In the genomic region with DNA sequence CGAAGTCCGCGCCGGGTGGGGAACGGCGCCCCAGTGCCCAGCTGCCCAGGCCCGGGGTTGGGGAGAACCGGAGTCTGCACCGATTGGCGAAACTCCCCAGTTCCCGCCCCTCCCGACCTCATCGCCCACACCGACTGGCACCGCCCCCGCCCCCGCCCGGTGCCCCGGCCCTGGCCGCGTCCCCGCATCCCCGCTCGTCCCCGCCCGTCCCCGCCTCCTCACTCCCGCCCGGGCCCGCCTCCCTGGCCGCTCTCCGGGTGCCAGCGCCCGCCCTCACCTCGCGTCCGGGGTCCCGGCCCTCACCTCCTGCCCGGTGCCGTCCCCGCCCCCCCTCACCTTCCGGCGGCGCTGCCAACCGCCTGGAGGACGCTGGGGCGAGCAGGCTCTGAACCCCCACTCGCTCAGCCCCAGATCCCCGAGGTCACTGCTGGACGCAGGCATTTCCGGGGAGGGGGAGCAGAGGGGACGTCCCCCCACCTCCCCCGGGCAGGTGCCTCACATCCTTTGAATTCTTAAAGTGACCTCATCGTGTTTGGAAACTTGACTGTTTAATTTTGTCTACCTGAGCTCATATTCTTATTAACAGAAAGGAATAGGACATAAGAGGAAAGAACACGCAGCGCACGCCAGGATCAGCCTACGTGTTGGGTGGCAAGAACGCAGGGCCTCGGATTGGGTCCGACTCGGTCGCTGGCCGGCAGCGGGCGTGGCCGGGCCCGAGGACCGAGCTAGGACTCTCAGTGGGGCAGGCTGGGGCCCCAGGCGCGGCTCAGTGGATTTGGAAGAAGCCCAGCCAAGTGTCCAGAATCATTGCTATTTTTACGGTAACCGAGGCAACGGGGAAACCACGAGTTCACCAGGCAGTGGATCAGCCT, we compare ENCODE assay signal across 8 cellular contexts. TPM values are rescaled to one million over a fixed set of nuclear protein-coding genes. Genes with fewer than 3 reads are reported as not detected.
DNase-seq lines count a peak whose midpoint lies in the region; ATAC-seq and TF ChIP-seq lines count a peak whose summit lies in the region.

A gene with protein sequence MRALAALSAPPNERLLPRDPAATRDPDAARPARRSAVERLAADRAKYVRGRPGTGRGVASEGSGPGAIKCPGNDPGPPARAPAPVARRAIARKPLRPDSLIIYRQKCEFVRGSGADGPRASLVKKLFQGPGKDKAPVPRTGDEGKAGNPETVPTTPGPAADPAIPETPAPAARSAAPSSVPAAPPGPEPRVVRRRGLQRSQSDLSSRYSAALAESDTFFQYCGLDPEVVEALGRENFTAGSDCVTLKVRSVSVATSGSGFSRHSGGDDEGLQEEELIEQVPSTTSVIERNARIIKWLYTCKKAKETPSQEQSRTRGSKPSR (minus strand): TSS at position 35 of the 875 bp plus-strand sequence. CDS start 120 bp downstream, outside the sequence.

- peaks cover 18% of the 10 kb centered on the region for H3K27me3 Mint-ChIP-seq in endothelial cell (ENCODE audit: unreplicated experiment)

- peak within 1 kb of the TSS; percentile 89 for H3K4me3 Mint-ChIP-seq in endothelial cell (ENCODE audit: unreplicated experiment)

- TF ChIP-seq EP300 in Ishikawa (IDR thresholded peaks at IDR 0.05; ENCODE audit: borderline replicate concordance): no peak

- ATAC-seq in GM21576 (IDR thresholded peaks at IDR 0.05; ENCODE audit: unreplicated experiment): no peak
- ATAC-seq in HG02981 (IDR thresholded peaks at IDR 0.05; ENCODE audit: unreplicated experiment): no peak

- no peaks in the 10 kb centered on the region for H3K4me1 Mint-ChIP-seq in endothelial cell (ENCODE audit: unreplicated experiment)

- H3K36me3 Mint-ChIP-seq in endothelial cell (ENCODE audit: low read depth, unreplicated experiment): peaks cover 4% of the 10 kb centered on the region

- no peak for TF ChIP-seq CTCF in endothelial cell (IDR thresholded peaks at IDR 0.05; ENCODE audit: unreplicated experiment)

- H3K27ac Mint-ChIP-seq in endothelial cell (ENCODE audit: unreplicated experiment): peak within 1 kb of the TSS; percentile 12

- H3K9me3 Mint-ChIP-seq in endothelial cell (ENCODE audit: unreplicated experiment): no peaks in the 10 kb centered on the region

- DNase-seq in activated CD8-positive, alpha-beta memory T cell treated with anti-CD3 and anti-CD28 coated beads for 24 hours: peak; percentile 70
- DNase-seq in endothelial cell (ENCODE audit: low spot score) (peak; percentile 33), middle frontal gyrus (ENCODE audit: extremely low spot score, low spot score) (peak; percentile 44), NCI-H446 treated with DMSO at 0.1 percent for 48 hours (lab: John Stamatoyannopoulos, UW) (no peak)
- peak; percentile 40 for DNase-seq in stimulated activated naive CD4-positive, alpha-beta T cell treated with Interleukin-2 at 50 U/mL for 16 hours (lab: John Stamatoyannopoulos, UW)

- no peak for TF ChIP-seq RAD21 in Ishikawa (IDR thresholded peaks at IDR 0.05; ENCODE audit: low read depth)

TF ChIP-seq in Ishikawa, 13 proteins besides CTCF, POLR2A, EP300 and RAD21:
- TF ChIP-seq TEAD4 (IDR thresholded peaks at IDR 0.05): peak; percentile 84
- no peak for TF ChIP-seq CEBPB (IDR thresholded peaks at IDR 0.05)
- TF ChIP-seq TAF1 (IDR thresholded peaks at IDR 0.05; ENCODE audit: low read depth): peak; percentile 59
- TF ChIP-seq FOXM1 (IDR thresholded peaks at IDR 0.05; ENCODE audit: borderline replicate concordance, low read depth): peak; percentile 42; the same call in 1 of the 2 replicates
- TF ChIP-seq TCF12 (IDR thresholded peaks at IDR 0.05; ENCODE audit: low read depth): peak; percentile 67; the same call in 1 of the 2 replicates
- TF ChIP-seq, protein P1, sequence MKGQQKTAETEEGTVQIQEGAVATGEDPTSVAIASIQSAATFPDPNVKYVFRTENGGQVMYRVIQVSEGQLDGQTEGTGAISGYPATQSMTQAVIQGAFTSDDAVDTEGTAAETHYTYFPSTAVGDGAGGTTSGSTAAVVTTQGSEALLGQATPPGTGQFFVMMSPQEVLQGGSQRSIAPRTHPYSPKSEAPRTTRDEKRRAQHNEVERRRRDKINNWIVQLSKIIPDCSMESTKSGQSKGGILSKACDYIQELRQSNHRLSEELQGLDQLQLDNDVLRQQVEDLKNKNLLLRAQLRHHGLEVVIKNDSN (IDR thresholded peaks at IDR 0.05): 0 out of 2 replicates have a peak, but pooled peaks have one; percentile 14
- no peak for TF ChIP-seq CREB1 (IDR thresholded peaks at IDR 0.05; ENCODE audit: low read depth)
- TF ChIP-seq, protein P2, sequence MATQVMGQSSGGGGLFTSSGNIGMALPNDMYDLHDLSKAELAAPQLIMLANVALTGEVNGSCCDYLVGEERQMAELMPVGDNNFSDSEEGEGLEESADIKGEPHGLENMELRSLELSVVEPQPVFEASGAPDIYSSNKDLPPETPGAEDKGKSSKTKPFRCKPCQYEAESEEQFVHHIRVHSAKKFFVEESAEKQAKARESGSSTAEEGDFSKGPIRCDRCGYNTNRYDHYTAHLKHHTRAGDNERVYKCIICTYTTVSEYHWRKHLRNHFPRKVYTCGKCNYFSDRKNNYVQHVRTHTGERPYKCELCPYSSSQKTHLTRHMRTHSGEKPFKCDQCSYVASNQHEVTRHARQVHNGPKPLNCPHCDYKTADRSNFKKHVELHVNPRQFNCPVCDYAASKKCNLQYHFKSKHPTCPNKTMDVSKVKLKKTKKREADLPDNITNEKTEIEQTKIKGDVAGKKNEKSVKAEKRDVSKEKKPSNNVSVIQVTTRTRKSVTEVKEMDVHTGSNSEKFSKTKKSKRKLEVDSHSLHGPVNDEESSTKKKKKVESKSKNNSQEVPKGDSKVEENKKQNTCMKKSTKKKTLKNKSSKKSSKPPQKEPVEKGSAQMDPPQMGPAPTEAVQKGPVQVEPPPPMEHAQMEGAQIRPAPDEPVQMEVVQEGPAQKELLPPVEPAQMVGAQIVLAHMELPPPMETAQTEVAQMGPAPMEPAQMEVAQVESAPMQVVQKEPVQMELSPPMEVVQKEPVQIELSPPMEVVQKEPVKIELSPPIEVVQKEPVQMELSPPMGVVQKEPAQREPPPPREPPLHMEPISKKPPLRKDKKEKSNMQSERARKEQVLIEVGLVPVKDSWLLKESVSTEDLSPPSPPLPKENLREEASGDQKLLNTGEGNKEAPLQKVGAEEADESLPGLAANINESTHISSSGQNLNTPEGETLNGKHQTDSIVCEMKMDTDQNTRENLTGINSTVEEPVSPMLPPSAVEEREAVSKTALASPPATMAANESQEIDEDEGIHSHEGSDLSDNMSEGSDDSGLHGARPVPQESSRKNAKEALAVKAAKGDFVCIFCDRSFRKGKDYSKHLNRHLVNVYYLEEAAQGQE (IDR thresholded peaks at IDR 0.05; ENCODE audit: low read depth): no peak
- TF ChIP-seq YY1 (IDR thresholded peaks at IDR 0.05; ENCODE audit: low read depth): no peak
- TF ChIP-seq ZBTB7A (IDR thresholded peaks at IDR 0.05; ENCODE audit: low read depth): peak; percentile 90; the same call in 1 of the 2 replicates
- no peak for TF ChIP-seq EGR1 (IDR thresholded peaks at IDR 0.05)
- TF ChIP-seq NFIC (IDR thresholded peaks at IDR 0.05): no peak; the same call in none of the 2 replicates
- TF ChIP-seq, protein P3, sequence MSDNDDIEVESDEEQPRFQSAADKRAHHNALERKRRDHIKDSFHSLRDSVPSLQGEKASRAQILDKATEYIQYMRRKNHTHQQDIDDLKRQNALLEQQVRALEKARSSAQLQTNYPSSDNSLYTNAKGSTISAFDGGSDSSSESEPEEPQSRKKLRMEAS (IDR thresholded peaks at IDR 0.05): peak; percentile 67

RNA-seq across cellular contexts. Expression of the gene that starts here (rescaled TPM):
- total RNA-seq in endothelial cell (ENCODE audit: unreplicated experiment): 0.08 TPM

Comparison
In these comparisons a context has a peak if more than half of its experiments do, and no peak if none do; other contexts are left out.
1. Peak in DNase-seq in endothelial cell; RNA of the gene not detected or under 1 TPM.